2 cellular contexts compared by ENCODE assay signal in genomic region chr19:50287331-50287730, GRCh38.
A peak's percentile ranks its signal among the peaks of the same experiment; 100 is the strongest.
TF ChIP-seq lines count a peak whose summit lies in the region.

No MANE protein-coding gene starts in this region.

TF ChIP-seq in HepG2, 621 proteins besides CTCF, POLR2A, EP300 and RAD21:
- no peak for TF ChIP-seq ZNF543 (CRISPR knock-in tag; IDR thresholded peaks at IDR 0.05)
- TF ChIP-seq SKIL (CRISPR knock-in tag; IDR thresholded peaks at IDR 0.05; ENCODE audit: borderline replicate concordance), result no peak
- TF ChIP-seq ERF (CRISPR knock-in tag; IDR thresholded peaks at IDR 0.05), result no peak
- no peak for TF ChIP-seq MIER3 (CRISPR knock-in tag; IDR thresholded peaks at IDR 0.05; ENCODE audit: borderline replicate concordance)
- TF ChIP-seq PITX1 (CRISPR knock-in tag; IDR thresholded peaks at IDR 0.05), result no peak
- no peak for TF ChIP-seq ZNF513 (CRISPR knock-in tag; conservative IDR thresholded peaks at IDR 0.05)
- TF ChIP-seq MNT (IDR thresholded peaks at IDR 0.05), result 0 out of 2 replicates have a peak, but pooled peaks have one; percentile 8
- TF ChIP-seq ZNF670 (CRISPR knock-in tag; IDR thresholded peaks at IDR 0.05; ENCODE audit: borderline replicate concordance), result no peak
- TF ChIP-seq ZNF691 (CRISPR knock-in tag; IDR thresholded peaks at IDR 0.05; ENCODE audit: borderline replicate concordance, low read depth), result no peak
- no peak for TF ChIP-seq HNRNPK (IDR thresholded peaks at IDR 0.05; ENCODE audit: low read depth, low read length, poor library complexity, severe bottlenecking)
- peak; percentile 56 for TF ChIP-seq ZNF121 (CRISPR knock-in tag; IDR thresholded peaks at IDR 0.05)
- no peak for TF ChIP-seq TCF7 (IDR thresholded peaks at IDR 0.05; ENCODE audit: low read depth)

TF ChIP-seq in K562, 482 proteins besides CTCF, POLR2A, EP300 and RAD21:
- TF ChIP-seq PYGO2 (tag; IDR thresholded peaks at IDR 0.05) (no peak), ZNF121 (CRISPR knock-in tag; conservative IDR thresholded peaks at IDR 0.05) (peak; percentile 94)
TF ChIP-seq in K562: peak in this region for 1.
